In genomic region chr15:58513008-58513407, GRCh38 we compare ENCODE assay signal across 1 cellular context.
TF ChIP-seq lines count a peak whose summit lies in the region.

No MANE protein-coding gene starts in this region.

TF ChIP-seq in GM23338, 12 proteins besides CTCF, POLR2A, EP300 and RAD21 (continued from another document):
- TF ChIP-seq ZNF462 (CRISPR knock-in tag; IDR thresholded peaks at IDR 0.05) (no peak), POLR2AphosphoS5 (IDR thresholded peaks at IDR 0.05; ENCODE audit: low read depth) (no peak), JUNB (IDR thresholded peaks at IDR 0.05; ENCODE audit: unreplicated experiment) (no peak), ETS1 (IDR thresholded peaks at IDR 0.05) (no peak), EZH2phosphoT487 (IDR thresholded peaks at IDR 0.05; ENCODE audit: unreplicated experiment) (no peak), STAT1 (IDR thresholded peaks at IDR 0.05; ENCODE audit: unreplicated experiment) (no peak), NANOG (IDR thresholded peaks at IDR 0.05; ENCODE audit: borderline replicate concordance) (no peak), ZNF114 (CRISPR knock-in tag; IDR thresholded peaks at IDR 0.05) (no peak)
TF ChIP-seq in GM23338: peak in this region for 0.
